ENCODE assay signal across 7 cellular contexts in genomic region chr13:107113387-107113786, GRCh38.
"Had no signal": no experiment of that assay in that cellular context is flagged by ENCODE, and none has a peak within 500 bp of the region (broad histone marks: within the 10 kb centered on the region; RNA-seq: fewer than 3 reads in every experiment).

No MANE protein-coding gene starts in this region.

- H3K9ac ChIP-seq: KMS-11 had no signal

- H3K36me3 Mint-ChIP-seq: IgD-negative memory B cell had no signal

- H3K4me3 Mint-ChIP-seq: GM23338, H9, IgD-negative memory B cell had no signal

- H3K4me2 ChIP-seq: GM23338, KMS-11 had no signal

- ATAC-seq: GM23338 had no signal

- H3K27ac Mint-ChIP-seq: GM23338, H9, IgD-negative memory B cell had no signal

- H3K27me3 Mint-ChIP-seq: IgD-negative memory B cell had no signal

- H3K4me3 ChIP-seq: GM23338 had no signal

- H3K4me1 Mint-ChIP-seq: IgD-negative memory B cell had no signal

- DNase-seq: H9, HCEC 1CT, KBM-7 had no signal

- H2AFZ ChIP-seq: GM23338 had no signal

- H3K27ac ChIP-seq: HL-60, KMS-11 had no signal
